Comparison of ENCODE assay signal across 10 cellular contexts in genomic region chr17:43272914-43273313, GRCh38. TPM values are rescaled to one million over a fixed set of nuclear protein-coding genes. Genes with fewer than 3 reads are reported as not detected.
DNase-seq lines count a peak whose midpoint lies in the region; ATAC-seq and TF ChIP-seq lines count a peak whose summit lies in the region.
"Not testable (repeated sequence)": the region's sequence is repeated elsewhere in the genome, so short reads cannot be mapped to it uniquely, and the experiment has no call there.
"Had no signal": no experiment of that assay in that cellular context is flagged by ENCODE, and none has a peak within 500 bp of the region (broad histone marks: within the 10 kb centered on the region; RNA-seq: fewer than 3 reads in every experiment).

No MANE protein-coding gene starts in this region.

- CTCF ChIA-PET in activated CD8-positive, alpha-beta T cell treated with anti-CD3 and anti-CD28 coated beads for 36 hours (lab: Charles Lee), result not testable (repeated sequence)

- TF ChIP-seq CTCF in DND-41 (IDR thresholded peaks at IDR 0.05; ENCODE audit: borderline replicate concordance, extremely low read depth, low read length, poor library complexity, severe bottlenecking); RWPE2 (IDR thresholded peaks at IDR 0.05; ENCODE audit: poor library complexity, severe bottlenecking); activated CD8-positive, alpha-beta T cell treated with anti-CD3 and anti-CD28 coated beads for 36 hours (IDR thresholded peaks at IDR 0.05); mucosa of descending colon (IDR thresholded peaks at IDR 0.05); gastrocnemius medialis (IDR thresholded peaks at IDR 0.05 in 4 of 5, conservative IDR thresholded peaks at IDR 0.05 in 1 of 5): not testable (repeated sequence)

- not testable (repeated sequence) for H3K4me2 ChIP-seq in DND-41 (ENCODE audit: insufficient read depth, low read length)

- H3K27ac ChIP-seq in DND-41 (ENCODE audit: low read length); RWPE2 (ENCODE audit: poor library complexity, severe bottlenecking); gastrocnemius medialis: not testable (repeated sequence)

- DNase-seq in DND-41; RWPE2 (ENCODE audit: low spot score); activated CD8-positive, alpha-beta T cell treated with anti-CD3 and anti-CD28 coated beads for 36 hours; activated naive CD8-positive, alpha-beta T cell treated with anti-CD3 and anti-CD28 coated beads, Interleukin-2, amount 50 U/mL, for 24 hours; gastrocnemius medialis: not testable (repeated sequence)
- peak in 1 of 3 donors; percentile 0 for DNase-seq in mucosa of descending colon

- not testable (repeated sequence) for H3K27me3 Mint-ChIP-seq in activated CD8-positive, alpha-beta T cell treated with anti-CD3 and anti-CD28 coated beads for 36 hours; activated naive CD8-positive, alpha-beta T cell treated with anti-CD3 and anti-CD28 coated beads, Interleukin-2, amount 50 U/mL, for 24 hours; dendritic cell treated with granulocyte-macrophage colony-stimulating factor and Interleukin-4, amounts not matched to agents 40 ng/mL and 50 ng/mL, for 4 days

- H3K27me3 ChIP-seq in DND-41 (ENCODE audit: insufficient read depth, low read length, poor library complexity); RWPE2 (ENCODE audit: insufficient read depth, poor library complexity, severe bottlenecking); gastrocnemius medialis: not testable (repeated sequence)

- peak; percentile 53; the same call in 2 of the 3 replicates for ATAC-seq in DND-41 (ENCODE audit: insufficient read depth, low read depth)
- peak; percentile 54 for ATAC-seq in RWPE2 (ENCODE audit: low read depth)
- peak; percentile 65 for ATAC-seq in activated CD8-positive, alpha-beta T cell treated with anti-CD3 and anti-CD28 coated beads for 36 hours
- ATAC-seq in activated naive CD8-positive, alpha-beta T cell treated with anti-CD3 and anti-CD28 coated beads, Interleukin-2, amount 50 U/mL, for 24 hours, result peak; percentile 61
- peak; percentile 19 for ATAC-seq in mucosa of descending colon
- ATAC-seq in gastrocnemius medialis, result peak; percentile 14 to 63

- not testable (repeated sequence) for H3K79me2 ChIP-seq in DND-41 (ENCODE audit: insufficient read depth, low read length)

- not testable (repeated sequence) for H3K4me3 Mint-ChIP-seq in activated CD8-positive, alpha-beta T cell treated with anti-CD3 and anti-CD28 coated beads for 36 hours; activated naive CD8-positive, alpha-beta T cell treated with anti-CD3 and anti-CD28 coated beads, Interleukin-2, amount 50 U/mL, for 24 hours; dendritic cell treated with granulocyte-macrophage colony-stimulating factor and Interleukin-4, amounts not matched to agents 40 ng/mL and 50 ng/mL, for 4 days

- not testable (repeated sequence) for TF ChIP-seq POLR2A in gastrocnemius medialis (IDR thresholded peaks at IDR 0.05)

- not testable (repeated sequence) for H3K9me3 Mint-ChIP-seq in activated CD8-positive, alpha-beta T cell treated with anti-CD3 and anti-CD28 coated beads for 36 hours; activated naive CD8-positive, alpha-beta T cell treated with anti-CD3 and anti-CD28 coated beads, Interleukin-2, amount 50 U/mL, for 24 hours; dendritic cell treated with granulocyte-macrophage colony-stimulating factor and Interleukin-4, amounts not matched to agents 40 ng/mL and 50 ng/mL, for 4 days

- H3K9me3 ChIP-seq in DND-41 (ENCODE audit: insufficient read depth, low read length, severe bottlenecking); RWPE2 (ENCODE audit: severe bottlenecking); mucosa of descending colon; gastrocnemius medialis: not testable (repeated sequence)

- H3K4me1 Mint-ChIP-seq in activated CD8-positive, alpha-beta T cell treated with anti-CD3 and anti-CD28 coated beads for 36 hours (ENCODE audit: low read depth); activated naive CD8-positive, alpha-beta T cell treated with anti-CD3 and anti-CD28 coated beads, Interleukin-2, amount 50 U/mL, for 24 hours; dendritic cell treated with granulocyte-macrophage colony-stimulating factor and Interleukin-4, amounts not matched to agents 40 ng/mL and 50 ng/mL, for 4 days (ENCODE audit: low read depth): not testable (repeated sequence)

- H3K4me3 ChIP-seq in DND-41 (ENCODE audit: low read depth in 1 of 2, low read length in 2 of 2); RWPE2 (ENCODE audit: severe bottlenecking); mucosa of descending colon; gastrocnemius medialis: not testable (repeated sequence)

- H3K4me1 ChIP-seq in DND-41 (ENCODE audit: insufficient read depth, low read length); RWPE2 (ENCODE audit: insufficient read depth, poor library complexity, severe bottlenecking); mucosa of descending colon (ENCODE audit: low read depth); gastrocnemius medialis: not testable (repeated sequence)

- H2AFZ ChIP-seq in DND-41 (ENCODE audit: low read depth, low read length), result not testable (repeated sequence)

- H3K27ac Mint-ChIP-seq in activated CD8-positive, alpha-beta T cell treated with anti-CD3 and anti-CD28 coated beads for 36 hours; activated naive CD8-positive, alpha-beta T cell treated with anti-CD3 and anti-CD28 coated beads, Interleukin-2, amount 50 U/mL, for 24 hours: not testable (repeated sequence)
- peak overlapping the region; percentile 19 for H3K27ac Mint-ChIP-seq in dendritic cell treated with granulocyte-macrophage colony-stimulating factor and Interleukin-4, amounts not matched to agents 40 ng/mL and 50 ng/mL, for 4 days

- not testable (repeated sequence) for H3K36me3 ChIP-seq in DND-41 (ENCODE audit: insufficient read depth, low read length); RWPE2 (ENCODE audit: low read depth); mucosa of descending colon (ENCODE audit: low read depth); gastrocnemius medialis

- intact Hi-C loops in activated CD8-positive, alpha-beta T cell treated with anti-CD3 and anti-CD28 coated beads for 36 hours (cut with micrococcal nuclease); dendritic cell treated with granulocyte-macrophage colony-stimulating factor and Interleukin-4, amounts not matched to agents 40 ng/mL and 50 ng/mL, for 4 days (cut with micrococcal nuclease); mucosa of descending colon (cut with DNase I, micrococcal nuclease); gastrocnemius medialis (cut with DNase I; ENCODE audit: low total_unique reads): not testable (repeated sequence)

- H3K36me3 Mint-ChIP-seq in activated CD8-positive, alpha-beta T cell treated with anti-CD3 and anti-CD28 coated beads for 36 hours (ENCODE audit: low read depth); activated naive CD8-positive, alpha-beta T cell treated with anti-CD3 and anti-CD28 coated beads, Interleukin-2, amount 50 U/mL, for 24 hours (ENCODE audit: low read depth); dendritic cell treated with granulocyte-macrophage colony-stimulating factor and Interleukin-4, amounts not matched to agents 40 ng/mL and 50 ng/mL, for 4 days (ENCODE audit: low read depth): not testable (repeated sequence)

- H4K20me1 ChIP-seq in DND-41 (ENCODE audit: insufficient read depth, low read length), result not testable (repeated sequence)

- not testable (repeated sequence) for H3K9ac ChIP-seq in DND-41 (ENCODE audit: low read depth, low read length)

- POLR2A ChIA-PET in activated CD8-positive, alpha-beta T cell treated with anti-CD3 and anti-CD28 coated beads for 36 hours (lab: Charles Lee), result not testable (repeated sequence)

- in situ Hi-C loops in gastrocnemius medialis (cut with MboI; ENCODE audit: low sequenced_read_pairs in 4 of 4), result not testable (repeated sequence)

RNA-seq across cellular contexts. Expression of gene RNU2-1, which starts 39.1 kb away (rescaled TPM):
- total RNA-seq in activated CD8-positive, alpha-beta T cell treated with anti-CD3 and anti-CD28 coated beads for 36 hours, result 1,000 to 10,000 TPM; 3,772 to 4,070 TPM
- total RNA-seq in mucosa of descending colon (1,000 to 10,000 TPM; 3,750 to 8,379 (median 4,134) TPM), gastrocnemius medialis (not detected)
- total RNA-seq: Daoy, GM23248 had no signal

RNA-seq across cellular contexts. Expression of gene CCDC200, which starts 44.5 kb away (rescaled TPM):
- not detected for total RNA-seq in activated CD8-positive, alpha-beta T cell treated with anti-CD3 and anti-CD28 coated beads for 36 hours
- total RNA-seq in mucosa of descending colon (not detected), gastrocnemius medialis (not detected)
- total RNA-seq: Daoy, GM23248, H9 had no signal

Comparison
In these comparisons a context has a peak if more than half of its experiments do, and no peak if none do; other contexts are left out.
1. RNA of gene RNU2-1, which starts 39.1 kb away (total RNA-seq): 3,750 to 8,379 TPM in mucosa of descending colon and 3,772 to 4,070 TPM in activated CD8-positive, alpha-beta T cell treated with anti-CD3 and anti-CD28 coated beads for 36 hours; not detected in gastrocnemius medialis; every median in the first group is over 1,000 times any median in the second.
2. Peak in every context shown above with its lines, with median percentiles within 50 percentile points of each other: ATAC-seq.